ENCODE assay signal across 1 cellular context in genomic region chr17:47224971-47225370, GRCh38.
TF ChIP-seq lines count a peak whose summit lies in the region.

No MANE protein-coding gene starts in this region.

TF ChIP-seq in endothelial cell of umbilical vein, 7 proteins besides CTCF, POLR2A, EP300 and RAD21 (continued from another document):
- no peak for TF ChIP-seq MYC (IDR thresholded peaks at IDR 0.05; ENCODE audit: low read depth, low read length)
- no peak for TF ChIP-seq EZH2 (IDR thresholded peaks at IDR 0.05; ENCODE audit: borderline replicate concordance, low read depth, low read length, severe bottlenecking)
